22 cellular contexts compared by ENCODE assay signal in the genomic region with DNA sequence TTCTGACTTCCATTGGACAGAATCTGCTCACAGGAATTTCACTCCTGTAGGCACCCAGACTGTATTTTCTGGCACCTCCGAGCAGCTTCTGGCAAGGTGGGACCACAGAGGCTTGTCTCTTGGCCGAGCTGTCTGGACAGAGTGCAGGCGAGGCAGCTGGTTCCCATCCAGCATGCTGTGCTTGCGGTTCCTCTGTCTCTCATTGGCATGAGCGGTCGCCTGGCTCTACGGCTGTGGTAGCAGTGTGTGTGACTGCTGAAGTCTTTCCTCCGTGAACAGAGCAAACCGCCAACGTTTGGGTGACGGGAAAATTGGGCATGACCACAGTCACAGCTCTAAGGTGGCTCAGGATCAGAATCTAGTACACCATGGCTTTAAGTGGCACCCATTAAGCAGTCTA.
DNase-seq lines count a peak whose midpoint lies in the region; ATAC-seq, FAIRE-seq and TF ChIP-seq lines count a peak whose summit lies in the region.
"Had no signal": no experiment of that assay in that cellular context is flagged by ENCODE, and none has a peak within 500 bp of the region (broad histone marks: within the 10 kb centered on the region; RNA-seq: fewer than 3 reads in every experiment).

No MANE protein-coding gene starts in this region.

- no peak for TF ChIP-seq POLR2A in K562 (conservative IDR thresholded peaks at IDR 0.05)
- no peak for TF ChIP-seq POLR2A in esophagus squamous epithelium (IDR thresholded peaks at IDR 0.05)

- H3K36me3 ChIP-seq in K562 (ENCODE audit: control insufficient read depth, insufficient read depth, low read length) = no peaks in the 10 kb centered on the region
- H3K36me3 ChIP-seq in esophagus squamous epithelium = no peaks in the 10 kb centered on the region

- no peaks in the 10 kb centered on the region for H3K27me3 Mint-ChIP-seq in endothelial cell (ENCODE audit: unreplicated experiment)

- no peak overlapping the region for H3K27ac ChIP-seq in K562 (ENCODE audit: extremely low read depth, low read depth, low read length)
- H3K27ac ChIP-seq in esophagus squamous epithelium = no peak overlapping the region
- H3K27ac ChIP-seq: KMS-11 had no signal

- no peaks in the 10 kb centered on the region for H3K9me1 ChIP-seq in K562 (ENCODE audit: control insufficient read depth, insufficient read depth, low read length)

- H3K4me1 ChIP-seq in K562 (replicated peaks in 1 of 2; ENCODE audit: control insufficient read depth in 2 of 2, insufficient read depth in 2 of 2, low read length in 2 of 2) = no peaks in the 10 kb centered on the region
- H3K4me1 ChIP-seq in esophagus squamous epithelium = no peaks in the 10 kb centered on the region

- in situ Hi-C loops in K562 (cut with MboI) = no loop called here

- POLR2A ChIA-PET in K562 (lab: Yijun Ruan, JAX) = no interaction called here

- TF ChIP-seq CTCF in K562 (IDR thresholded peaks at IDR 0.05 in 2 of 3, conservative IDR thresholded peaks at IDR 0.05 in 1 of 3; ENCODE audit: insufficient read depth in 2 of 3, low read depth in 1 of 3, low read length in 3 of 3) = no peak
- no peak for TF ChIP-seq CTCF in esophagus squamous epithelium (IDR thresholded peaks at IDR 0.05)
- no peak for TF ChIP-seq CTCF in endothelial cell (IDR thresholded peaks at IDR 0.05; ENCODE audit: unreplicated experiment)

- peak; percentile 82 for DNase-seq in DMS53 treated with DMSO at 0.1 percent for 48 hours (lab: John Stamatoyannopoulos, UW; ENCODE audit: unreplicated experiment)
- DNase-seq in NCI-H446 treated with DMSO at 0.1 percent for 48 hours (lab: John Stamatoyannopoulos, UW) = peak; percentile 50
- no peak for DNase-seq in K562 (ENCODE audit: extremely low read depth in 1 of 4, low spot score in 3 of 4)
- peak; percentile 83 for DNase-seq in left ventricle myocardium superior
- no peak for DNase-seq in esophagus squamous epithelium (lab: John Stamatoyannopoulos, UW)
- no peak for DNase-seq in endothelial cell (ENCODE audit: low spot score)
- no peak for DNase-seq in cerebellar cortex (ENCODE audit: low spot score)
- DNase-seq: GOT3, MM.1S, NCI-H1092 treated with DMSO at 0.1 percent for 48 hours, NCI-H1694, NCI-H2107, NCI-H2227 treated with DMSO at 0.1 percent for 48 hours, NCI-H526, OCI-M1, SK-N-SH, T-helper 1 cell had no signal

- no peaks in the 10 kb centered on the region for H3K36me3 Mint-ChIP-seq in endothelial cell (ENCODE audit: low read depth, unreplicated experiment)
- H3K36me3 Mint-ChIP-seq: CD14-positive monocyte had no signal

- TF ChIP-seq EP300 in K562 (IDR thresholded peaks at IDR 0.05; ENCODE audit: low read length) = no peak

- H3K9ac ChIP-seq in K562 (ENCODE audit: insufficient read depth in 1 of 2, low read depth in 2 of 2, low read length in 2 of 2) = no peak overlapping the region
- H3K9ac ChIP-seq: KMS-11, SK-N-SH had no signal

- CTCF ChIA-PET in K562 (lab: Yijun Ruan, JAX; ENCODE audit: low intra/inter-chr PET ratio) = no interaction called here

- H3K9me3 ChIP-seq in K562 (replicated peaks; ENCODE audit: control insufficient read depth, insufficient read depth, low read depth, low read length) = no peaks in the 10 kb centered on the region
- H3K9me3 ChIP-seq in esophagus squamous epithelium = peaks cover 0 to 7% (median 0%) of the 10 kb centered on the region in 3 donors
- H3K9me3 ChIP-seq: SK-N-SH had no signal

- no peaks in the 10 kb centered on the region for H3K4me1 Mint-ChIP-seq in endothelial cell (ENCODE audit: unreplicated experiment)
- H3K4me1 Mint-ChIP-seq: CD14-positive monocyte had no signal

- H3K4me3 Mint-ChIP-seq in endothelial cell (ENCODE audit: unreplicated experiment) = no peak overlapping the region
- H3K4me3 Mint-ChIP-seq: CD14-positive monocyte had no signal

- no peak for TF ChIP-seq RAD21 in K562 (CRISPR knock-in tag; conservative IDR thresholded peaks at IDR 0.05 in 1 of 2, IDR thresholded peaks at IDR 0.05 in 1 of 2)

- no peak overlapping the region for H3K27ac Mint-ChIP-seq in endothelial cell (ENCODE audit: unreplicated experiment)
- H3K27ac Mint-ChIP-seq: CD14-positive monocyte had no signal

- intact Hi-C loops in K562 (cut with micrococcal nuclease) = no loop called here
- intact Hi-C loops in left ventricle myocardium superior (cut with micrococcal nuclease) = no loop called here
- intact Hi-C loops in esophagus squamous epithelium (cut with DNase I) = no loop called here

- 16% methylated on average over 5 of the region's 11 CpGs for WGBS in K562 (ENCODE audit: insufficient coverage, low coverage, missing lambda C conversion rate)
- 75 to 95% methylated on average over 7 to 11 of the region's 11 CpGs for WGBS in esophagus squamous epithelium, 2 donors

- no peak for ATAC-seq in K562
- ATAC-seq in left ventricle myocardium superior = peak; percentile 100
- ATAC-seq in HG02981 (IDR thresholded peaks at IDR 0.05; ENCODE audit: unreplicated experiment) = no peak
- ATAC-seq: GM12878, HepG2 had no signal

- no peaks in the 10 kb centered on the region for H3K79me2 ChIP-seq in K562 (ENCODE audit: control insufficient read depth, insufficient read depth, low read length)

- no peak overlapping the region for H3K4me3 ChIP-seq in K562
- no peak overlapping the region for H3K4me3 ChIP-seq in esophagus squamous epithelium
- H3K4me3 ChIP-seq: GM12878 had no signal

- H3K27me3 ChIP-seq in K562 (ENCODE audit: control insufficient read depth in 2 of 2, insufficient read depth in 2 of 2, low read length in 2 of 2) (no peaks in the 10 kb centered on the region), esophagus squamous epithelium (no peaks in the 10 kb centered on the region)

- BruUV-seq in K562 (replicated peaks; lab: Mats Ljungman, UMichigan) = no TSS peak

- H4K20me1 ChIP-seq in K562 (replicated peaks; ENCODE audit: control insufficient read depth, insufficient read depth, low read length) = no peaks in the 10 kb centered on the region

- no peak for FAIRE-seq in K562 (lab: Jason Lieb, UNC)
- FAIRE-seq: GM12878, HepG2 had no signal

- no peak overlapping the region for H3K4me2 ChIP-seq in K562 (ENCODE audit: insufficient read depth, low read length)
- H3K4me2 ChIP-seq: KMS-11, SK-N-SH had no signal

- H3K9me3 Mint-ChIP-seq in endothelial cell (ENCODE audit: unreplicated experiment) = no peaks in the 10 kb centered on the region

- peak overlapping the region; percentile 68 for H2AFZ ChIP-seq in K562 (ENCODE audit: low read depth, low read length)

TF ChIP-seq in K562, 482 proteins besides CTCF, POLR2A, EP300 and RAD21 (continues in another document):
- TF ChIP-seq MAX (CRISPR knock-in tag; IDR thresholded peaks at IDR 0.05) (no peak), ZNF121 (CRISPR knock-in tag; conservative IDR thresholded peaks at IDR 0.05) (no peak), ZNF79 (CRISPR knock-in tag; IDR thresholded peaks at IDR 0.05; ENCODE audit: low read depth) (no peak), ELF4 (CRISPR knock-in tag; IDR thresholded peaks at IDR 0.05) (no peak), MTA2 (IDR thresholded peaks at IDR 0.05; ENCODE audit: low read depth) (no peak), L3MBTL2 (IDR thresholded peaks at IDR 0.05) (no peak), CAMTA2 (CRISPR knock-in tag; conservative IDR thresholded peaks at IDR 0.05) (no peak), ZNF253 (CRISPR knock-in tag; conservative IDR thresholded peaks at IDR 0.05) (no peak), CBX3 (IDR thresholded peaks at IDR 0.05; ENCODE audit: borderline replicate concordance in 1 of 2, low read length in 2 of 2) (no peak), ZBTB11 (CRISPR knock-in tag; IDR thresholded peaks at IDR 0.05) (no peak)
- TF ChIP-seq, protein P1, sequence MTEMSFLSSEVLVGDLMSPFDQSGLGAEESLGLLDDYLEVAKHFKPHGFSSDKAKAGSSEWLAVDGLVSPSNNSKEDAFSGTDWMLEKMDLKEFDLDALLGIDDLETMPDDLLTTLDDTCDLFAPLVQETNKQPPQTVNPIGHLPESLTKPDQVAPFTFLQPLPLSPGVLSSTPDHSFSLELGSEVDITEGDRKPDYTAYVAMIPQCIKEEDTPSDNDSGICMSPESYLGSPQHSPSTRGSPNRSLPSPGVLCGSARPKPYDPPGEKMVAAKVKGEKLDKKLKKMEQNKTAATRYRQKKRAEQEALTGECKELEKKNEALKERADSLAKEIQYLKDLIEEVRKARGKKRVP (CRISPR knock-in tag; IDR thresholded peaks at IDR 0.05) = no peak

Comparison
In these comparisons a context has a peak if more than half of its experiments do, and no peak if none do; other contexts are left out.
1. DNase-seq: peak in DMS53 treated with DMSO at 0.1 percent for 48 hours (single experiment), NCI-H446 treated with DMSO at 0.1 percent for 48 hours (single experiment) and left ventricle myocardium superior (single experiment); none in K562 (0 of 4), esophagus squamous epithelium (single experiment), endothelial cell (single experiment) and cerebellar cortex (single experiment).